Comparison of ENCODE assay signal across 13 cellular contexts in the genomic region with DNA sequence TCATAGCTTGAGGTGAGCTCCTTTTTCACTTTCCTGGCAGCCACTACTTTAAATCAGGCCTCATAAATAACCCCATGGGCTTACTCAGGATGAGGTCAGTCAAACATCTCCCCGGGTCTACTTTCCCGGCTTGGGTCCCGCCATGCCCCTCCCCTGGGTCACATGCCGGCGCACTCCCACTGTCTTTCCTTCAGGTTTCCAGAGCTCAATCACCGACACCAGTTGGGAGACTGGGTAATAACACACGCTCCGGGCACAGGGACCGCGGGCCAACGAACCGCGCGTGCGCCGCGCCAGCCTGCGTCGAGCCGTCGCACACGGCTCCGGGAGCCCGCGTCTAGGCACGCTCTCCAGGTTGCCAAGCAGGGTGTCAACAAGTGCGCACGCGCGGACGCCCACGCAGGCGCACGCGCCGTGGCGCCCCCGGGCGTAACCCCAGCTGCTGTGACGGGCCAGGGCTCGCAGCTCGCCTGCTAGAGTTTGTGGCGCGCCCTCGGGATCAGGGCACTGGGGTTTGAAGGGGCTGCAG. TPM values are rescaled to one million over a fixed set of nuclear protein-coding genes. Genes with fewer than 3 reads are reported as not detected.
DNase-seq lines count a peak whose midpoint lies in the region; ATAC-seq and TF ChIP-seq lines count a peak whose summit lies in the region.
"Had no signal": no experiment of that assay in that cellular context is flagged by ENCODE, and none has a peak within 500 bp of the region (broad histone marks: within the 10 kb centered on the region; RNA-seq: fewer than 3 reads in every experiment).

No MANE protein-coding gene starts in this region.

- peak; percentile 71 for DNase-seq in HuH-7 (ENCODE audit: low spot score)
- DNase-seq in T1000 (lab: John Stamatoyannopoulos, UW) = peak; percentile 60
- DNase-seq in gastrocnemius medialis = no peak
- no peak for DNase-seq in left colon
- DNase-seq in stimulated activated naive CD4-positive, alpha-beta T cell (lab: John Stamatoyannopoulos, UW) = no peak
- DNase-seq in activated effector memory CD4-positive, alpha-beta T cell treated with anti-CD3 and anti-CD28 coated beads, Interleukin-2, amount 50 U/mL, for 16 hours = no peak
- DNase-seq in LoVo (ENCODE audit: low spot score) = no peak
- DNase-seq: foreskin fibroblast, spleen had no signal

- TF ChIP-seq CTCF in gastrocnemius medialis (IDR thresholded peaks at IDR 0.05 in 4 of 5, conservative IDR thresholded peaks at IDR 0.05 in 1 of 5) = no peak

- no peaks in the 10 kb centered on the region for H3K9me3 ChIP-seq in iPS-15b (ENCODE audit: control insufficient read depth, insufficient read depth, low read length)
- H3K9me3 ChIP-seq in gastrocnemius medialis = no peaks in the 10 kb centered on the region
- H3K9me3 ChIP-seq: HAP-1 had no signal

- no peak overlapping the region for H3K9ac ChIP-seq in iPS-15b (ENCODE audit: low read depth, low read length)

- peak overlapping the region; percentile 56 for H3K4me3 ChIP-seq in iPS-15b (ENCODE audit: low read depth, low read length)
- H3K4me3 ChIP-seq in gastrocnemius medialis = peak overlapping the region; percentile 30 to 59 (median 40)
- H3K4me3 ChIP-seq: HAP-1 had no signal

- H3K36me3 ChIP-seq in iPS-15b (ENCODE audit: control insufficient read depth, insufficient read depth, low read length) (no peaks in the 10 kb centered on the region), gastrocnemius medialis (no peaks in the 10 kb centered on the region)
- H3K36me3 ChIP-seq: HAP-1, spleen had no signal

- intact Hi-C loops in gastrocnemius medialis (cut with DNase I; ENCODE audit: low total_unique reads) (no loop called here), left colon (cut with DNase I, micrococcal nuclease) (no loop called here)

- in situ Hi-C loops in gastrocnemius medialis (cut with MboI; ENCODE audit: low sequenced_read_pairs in 4 of 4) = no loop called here

- peaks cover 99% of the 10 kb centered on the region for H3K27me3 ChIP-seq in iPS-15b (ENCODE audit: control insufficient read depth, insufficient read depth, low read length)
- H3K27me3 ChIP-seq in gastrocnemius medialis = peaks cover 64 to 75% (median 69%) of the 10 kb centered on the region in 3 donors

- no peak overlapping the region for H3K27ac ChIP-seq in gastrocnemius medialis
- H3K27ac ChIP-seq: spleen had no signal

- H3K4me1 ChIP-seq in iPS-15b (ENCODE audit: control insufficient read depth, insufficient read depth, low read length) (peaks cover 8% of the 10 kb centered on the region), gastrocnemius medialis (peaks cover 5 to 9% of the 10 kb centered on the region in 2 donors)
- H3K4me1 ChIP-seq: HAP-1 had no signal

- no peak for TF ChIP-seq POLR2A in gastrocnemius medialis (IDR thresholded peaks at IDR 0.05)

- ATAC-seq in gastrocnemius medialis (peak in 1 of 2 donors; percentile 33), left colon (no peak)
- ATAC-seq: activated T-helper 17 cell treated with anti-CD3 and anti-CD28 coated beads, Interleukin-2, amount 50 U/mL, for 72 hours had no signal

RNA-seq across cellular contexts. Expression of a gene that starts 31.6 kb away (rescaled TPM):
- total RNA-seq in gastrocnemius medialis = not detected
- total RNA-seq in left colon = not detected
- total RNA-seq: activated T-helper 17 cell treated with anti-CD3 and anti-CD28 coated beads, Interleukin-2, amount 50 U/mL, for 72 hours; LHCN-M2; spleen had no signal

Comparison
In these comparisons a context has a peak if more than half of its experiments do, and no peak if none do; other contexts are left out.
1. DNase-seq: peak in HuH-7 (single experiment) and T1000 (single experiment); none in gastrocnemius medialis (0 of 2), left colon (0 of 2), stimulated activated naive CD4-positive, alpha-beta T cell (0 of 6), activated effector memory CD4-positive, alpha-beta T cell treated with anti-CD3 and anti-CD28 coated beads, Interleukin-2, amount 50 U/mL, for 16 hours (single experiment) and LoVo (single experiment).